8 cellular contexts compared by ENCODE assay signal in genomic region chr4:87058272-87059073, GRCh38.
DNase-seq lines count a peak whose midpoint lies in the region; ATAC-seq lines count a peak whose summit lies in the region.

No MANE protein-coding gene starts in this region.

- no peaks in the 10 kb centered on the region for H3K36me3 ChIP-seq in CD4-positive, CD25-positive, alpha-beta regulatory T cell (ENCODE audit: control insufficient read depth, insufficient read depth, low read length)

- no peaks in the 10 kb centered on the region for H3K27me3 ChIP-seq in CD4-positive, CD25-positive, alpha-beta regulatory T cell (ENCODE audit: control insufficient read depth, insufficient read depth, low read length)

- peaks cover 15% of the 10 kb centered on the region for H3K4me1 ChIP-seq in CD4-positive, CD25-positive, alpha-beta regulatory T cell (ENCODE audit: control insufficient read depth, insufficient read depth, low read length, poor library complexity, severe bottlenecking)

- H3K4me3 ChIP-seq in CD4-positive, CD25-positive, alpha-beta regulatory T cell (ENCODE audit: low read depth, low read length): no peak overlapping the region

- intact Hi-C loops in activated CD4-positive, alpha-beta memory T cell treated with anti-CD3 and anti-CD28 coated beads for 36 hours (cut with micrococcal nuclease): loop anchor here (1.0 kb wide), 5 partner anchors 16 to 122 kb away; no protein-coding TSS in a partner anchor

- H3K4me3 Mint-ChIP-seq in CD4-positive, CD25-positive, alpha-beta regulatory T cell: no peak overlapping the region
- H3K4me3 Mint-ChIP-seq in activated CD4-positive, alpha-beta memory T cell treated with anti-CD3 and anti-CD28 coated beads for 36 hours: peak overlapping the region; percentile 17

- H3K36me3 Mint-ChIP-seq in CD4-positive, CD25-positive, alpha-beta regulatory T cell: peaks cover 29% of the 10 kb centered on the region
- peaks cover 19% of the 10 kb centered on the region for H3K36me3 Mint-ChIP-seq in activated CD4-positive, alpha-beta memory T cell treated with anti-CD3 and anti-CD28 coated beads for 36 hours

- CTCF ChIA-PET in activated CD4-positive, alpha-beta memory T cell treated with anti-CD3 and anti-CD28 coated beads for 36 hours (lab: Charles Lee): interaction anchor here (0.8 to 1.4 kb wide), 6 partner anchors 26 to 136 kb away, joined by 3 to 5 read pairs (median 4); partner anchors contain the start of gene AFF1

- no peaks in the 10 kb centered on the region for H3K27me3 Mint-ChIP-seq in CD4-positive, CD25-positive, alpha-beta regulatory T cell
- H3K27me3 Mint-ChIP-seq in activated CD4-positive, alpha-beta memory T cell treated with anti-CD3 and anti-CD28 coated beads for 36 hours: no peaks in the 10 kb centered on the region

- POLR2A ChIA-PET in activated CD4-positive, alpha-beta memory T cell treated with anti-CD3 and anti-CD28 coated beads for 36 hours (lab: Charles Lee): interaction anchor here (0.7 to 1.8 kb wide), 6 partner anchors 12 to 123 kb away, joined by 3 to 10 read pairs (median 4); partner anchors contain the start of gene AFF1

- peak in 1 of 3 donors; percentile 61 for DNase-seq in CD4-positive, CD25-positive, alpha-beta regulatory T cell
- peak; percentile 81 for DNase-seq in activated CD4-positive, alpha-beta memory T cell treated with anti-CD3 and anti-CD28 coated beads for 36 hours
- DNase-seq in globus pallidus (ENCODE audit: low spot score): peak; percentile 74
- DNase-seq in stimulated activated CD4-positive, alpha-beta T cell treated with anti-CD3 and anti-CD28 coated beads, Interleukin-12 subunit alpha, Interleukin-12 subunit beta, amount 100 ng/mL, for 24 hours (ENCODE audit: low read depth in 2 of 2): peak; percentile 17 to 32
- DNase-seq in SW 1271 (lab: John Stamatoyannopoulos, UW): no peak

- H3K27ac Mint-ChIP-seq in CD4-positive, CD25-positive, alpha-beta regulatory T cell: peak overlapping the region; percentile 28 to 66 (median 66)
- H3K27ac Mint-ChIP-seq in activated CD4-positive, alpha-beta memory T cell treated with anti-CD3 and anti-CD28 coated beads for 36 hours: peak overlapping the region; percentile 78

- H3K9me3 Mint-ChIP-seq in CD4-positive, CD25-positive, alpha-beta regulatory T cell: no peaks in the 10 kb centered on the region
- H3K9me3 Mint-ChIP-seq in activated CD4-positive, alpha-beta memory T cell treated with anti-CD3 and anti-CD28 coated beads for 36 hours: no peaks in the 10 kb centered on the region

- ATAC-seq in CD4-positive, CD25-positive, alpha-beta regulatory T cell (ENCODE audit: low read depth in 2 of 2): peak; percentile 72 to 75
- peak; percentile 47 for ATAC-seq in HG02610 (IDR thresholded peaks at IDR 0.05; ENCODE audit: unreplicated experiment)
- no peak for ATAC-seq in HG03175 (IDR thresholded peaks at IDR 0.05; ENCODE audit: unreplicated experiment)
- no peak for ATAC-seq in HG03045 (IDR thresholded peaks at IDR 0.05; ENCODE audit: unreplicated experiment)

- peaks cover 36 to 83% (median 63%) of the 10 kb centered on the region in 4 donors for H3K4me1 Mint-ChIP-seq in CD4-positive, CD25-positive, alpha-beta regulatory T cell
- peaks cover 70% of the 10 kb centered on the region for H3K4me1 Mint-ChIP-seq in activated CD4-positive, alpha-beta memory T cell treated with anti-CD3 and anti-CD28 coated beads for 36 hours (ENCODE audit: low read depth)

- no peaks in the 10 kb centered on the region for H3K9me3 ChIP-seq in CD4-positive, CD25-positive, alpha-beta regulatory T cell (ENCODE audit: control insufficient read depth in 2 of 2, low read length in 2 of 2)

- H3K27ac ChIP-seq in CD4-positive, CD25-positive, alpha-beta regulatory T cell (ENCODE audit: insufficient read depth, low read length, poor library complexity, severe bottlenecking): no peak overlapping the region

Comparison
In these comparisons a context has a peak if more than half of its experiments do, and no peak if none do; other contexts are left out.
1. ATAC-seq: peak in CD4-positive, CD25-positive, alpha-beta regulatory T cell (2 of 2) and HG02610 (single experiment); none in HG03175 (single experiment) and HG03045 (single experiment).
2. DNase-seq: peak in activated CD4-positive, alpha-beta memory T cell treated with anti-CD3 and anti-CD28 coated beads for 36 hours (single experiment), globus pallidus (single experiment) and stimulated activated CD4-positive, alpha-beta T cell treated with anti-CD3 and anti-CD28 coated beads, Interleukin-12 subunit alpha, Interleukin-12 subunit beta, amount 100 ng/mL, for 24 hours (2 of 2); none in SW 1271 (0 of 2).